ENCODE assay signal across 23 cellular contexts in genomic region chr4:53199356-53199755, GRCh38.
"Had no signal": no experiment of that assay in that cellular context is flagged by ENCODE, and none has a peak within 500 bp of the region (broad histone marks: within the 10 kb centered on the region; RNA-seq: fewer than 3 reads in every experiment).

No MANE protein-coding gene starts in this region.

- H3K9me3 ChIP-seq: esophagus muscularis mucosa, heart left ventricle, pancreas, stomach, thoracic aorta, transverse colon had no signal

- H3K9me3 Mint-ChIP-seq: naive thymus-derived CD4-positive, alpha-beta T cell; neural progenitor cell had no signal

- H3K27ac ChIP-seq: dorsolateral prefrontal cortex, esophagus muscularis mucosa, heart left ventricle, neural progenitor cell, pancreas, stomach, thoracic aorta, transverse colon had no signal

- H3K4me1 ChIP-seq: pancreas, transverse colon had no signal

- H3K36me3 ChIP-seq: esophagus muscularis mucosa, heart left ventricle, neural progenitor cell, pancreas, stomach, thoracic aorta, transverse colon had no signal

- H3K4me2 ChIP-seq: neural progenitor cell had no signal

- H3K27me3 ChIP-seq: dorsolateral prefrontal cortex, esophagus muscularis mucosa, heart left ventricle, neural progenitor cell, pancreas, stomach, transverse colon had no signal

- H3K27me3 Mint-ChIP-seq: naive thymus-derived CD4-positive, alpha-beta T cell; progenitor cell of endocrine pancreas had no signal

- DNase-seq: cortex of kidney; dorsolateral prefrontal cortex; effector CD8-positive, alpha-beta T cell; foreskin melanocyte; heart left ventricle; hippocampal formation; left colon; left ventricle myocardium superior; naive thymus-derived CD4-positive, alpha-beta T cell; nucleus accumbens; pancreas; right cardiac atrium; small intestine; stimulated activated CD4-positive, alpha-beta T cell treated with anti-CD3 and anti-CD28 coated beads, Interleukin-12 subunit alpha, Interleukin-12 subunit beta, amount 100 ng/mL, for 4 hours; stimulated activated naive CD4-positive, alpha-beta T cell; stomach; substantia nigra; transverse colon had no signal

- H3K4me3 Mint-ChIP-seq: naive thymus-derived CD4-positive, alpha-beta T cell; neural progenitor cell had no signal

- FAIRE-seq: pancreas, small intestine had no signal

- H3K27ac Mint-ChIP-seq: neural progenitor cell, progenitor cell of endocrine pancreas had no signal

- H3K36me3 Mint-ChIP-seq: neural progenitor cell had no signal

- H3K9ac ChIP-seq: neural progenitor cell had no signal

- H2AFZ ChIP-seq: neural progenitor cell had no signal

- H3K4me3 ChIP-seq: dorsolateral prefrontal cortex, esophagus muscularis mucosa, heart left ventricle, lung, neural progenitor cell, pancreas, stomach, thoracic aorta, transverse colon had no signal
